ENCODE assay signal across 31 cellular contexts in genomic region chr4:4890574-4891260, GRCh38. TPM values are rescaled to one million over a fixed set of nuclear protein-coding genes. Genes with fewer than 3 reads are reported as not detected.
"Had no signal": no experiment of that assay in that cellular context is flagged by ENCODE, and none has a peak within 500 bp of the region (broad histone marks: within the 10 kb centered on the region; RNA-seq: fewer than 3 reads in every experiment).

No MANE protein-coding gene starts in this region.

- H3K27me3 ChIP-seq: thyroid gland had no signal

- H2AFZ ChIP-seq: neural progenitor cell, parathyroid adenoma had no signal

- H3K36me3 ChIP-seq: left lung, lower lobe of right lung, neural progenitor cell, neutrophil, thyroid gland, transverse colon, upper lobe of right lung had no signal

- DNase-seq: immature natural killer cell; islet precursor cell; left cardiac atrium; left lung; lower lobe of right lung; mammary epithelial cell; mesendoderm; naive B cell; natural killer cell; nephron progenitor cell; occipital lobe; retina; right cardiac atrium; stimulated activated CD4-positive, alpha-beta T cell treated with anti-CD3 and anti-CD28 coated beads, Interleukin-12 subunit alpha, Interleukin-12 subunit beta, amount 100 ng/mL, for 4 hours; stimulated activated CD4-positive, alpha-beta T cell treated with anti-CD3 and anti-CD28 coated beads, Interleukin-15, amount 100 ng/mL, for 24 hours; stimulated activated CD4-positive, alpha-beta T cell treated with anti-CD3 and anti-CD28 coated beads, Interleukin-2, amount 100 ng/mL, for 24 hours; stimulated activated CD4-positive, alpha-beta T cell treated with anti-CD3 and anti-CD28 coated beads, Interleukin-4, amount 100 ng/mL, for 4 hours; stimulated activated CD8-positive, alpha-beta memory T cell treated with anti-CD3 and anti-CD28 coated beads, Interleukin-4, amount 100 ng/mL, for 48 hours; stimulated activated naive CD4-positive, alpha-beta T cell treated with Interleukin-2 at 50 U/mL for 16 hours; stimulated activated naive CD8-positive, alpha-beta T cell treated with anti-CD3 and anti-CD28 coated beads, Interleukin-15, amount 100 ng/mL, for 72 hours; thyroid gland; transverse colon; upper lobe of right lung had no signal

- H3K9me3 ChIP-seq: left lung, lower lobe of right lung, neutrophil, thyroid gland, transverse colon, upper lobe of right lung had no signal

- H3K4me3 ChIP-seq: left lung, lower lobe of right lung, neural progenitor cell, skin epidermis, thyroid gland, transverse colon, upper lobe of right lung had no signal

- H3K4me2 ChIP-seq: neural progenitor cell had no signal

- H3K4me1 ChIP-seq: left lung, lower lobe of right lung, neural progenitor cell, parathyroid adenoma, thyroid gland, transverse colon, upper lobe of right lung had no signal

- H3K4me3 Mint-ChIP-seq: immature natural killer cell; mesothelial cell of epicardium; naive B cell; natural killer cell; nephron progenitor cell; neural progenitor cell; stimulated activated memory B cell treated with anti-CD40 and anti-IgM and Interleukin-4, amounts not matched to agents 10 μg/mL and 1 μg/mL and 100 μg/mL, for 72 hours; stimulated activated naive CD8-positive, alpha-beta T cell treated with anti-CD3 and anti-CD28 coated beads, Interleukin-15, amount 100 ng/mL, for 72 hours had no signal

- H3K27ac Mint-ChIP-seq: immature natural killer cell; mesothelial cell of epicardium; naive B cell; natural killer cell; nephron progenitor cell; neural progenitor cell; stimulated activated memory B cell treated with anti-CD40 and anti-IgM and Interleukin-4, amounts not matched to agents 10 μg/mL and 1 μg/mL and 100 μg/mL, for 72 hours; stimulated activated naive CD8-positive, alpha-beta T cell treated with anti-CD3 and anti-CD28 coated beads, Interleukin-15, amount 100 ng/mL, for 72 hours had no signal

- H3K4me1 Mint-ChIP-seq: immature natural killer cell; mesothelial cell of epicardium; natural killer cell; nephron progenitor cell; stimulated activated memory B cell treated with anti-CD40 and anti-IgM and Interleukin-4, amounts not matched to agents 10 μg/mL and 1 μg/mL and 100 μg/mL, for 72 hours; stimulated activated naive CD8-positive, alpha-beta T cell treated with anti-CD3 and anti-CD28 coated beads, Interleukin-15, amount 100 ng/mL, for 72 hours had no signal

- H3K36me3 Mint-ChIP-seq: mesothelial cell of epicardium; natural killer cell; neural progenitor cell; stimulated activated memory B cell treated with anti-CD40 and anti-IgM and Interleukin-4, amounts not matched to agents 10 μg/mL and 1 μg/mL and 100 μg/mL, for 72 hours had no signal

- H3K9ac ChIP-seq: neural progenitor cell, parathyroid adenoma had no signal

- H3K9me3 Mint-ChIP-seq: immature natural killer cell; mesothelial cell of epicardium; naive B cell; natural killer cell; nephron progenitor cell; neural progenitor cell; stimulated activated memory B cell treated with anti-CD40 and anti-IgM and Interleukin-4, amounts not matched to agents 10 μg/mL and 1 μg/mL and 100 μg/mL, for 72 hours; stimulated activated naive CD8-positive, alpha-beta T cell treated with anti-CD3 and anti-CD28 coated beads, Interleukin-15, amount 100 ng/mL, for 72 hours had no signal

- ATAC-seq: left cardiac atrium; left lung; natural killer cell; right cardiac atrium; sciatic nerve; stimulated activated memory B cell treated with anti-CD40 and anti-IgM and Interleukin-4, amounts not matched to agents 10 μg/mL and 1 μg/mL and 100 μg/mL, for 72 hours; stimulated activated naive CD8-positive, alpha-beta T cell treated with anti-CD3 and anti-CD28 coated beads, Interleukin-15, amount 100 ng/mL, for 72 hours had no signal

- H3K27ac ChIP-seq: left lung, lower lobe of right lung, neural progenitor cell, neutrophil, parathyroid adenoma, skin epidermis, thyroid gland, transverse colon, upper lobe of right lung had no signal

RNA-seq across cellular contexts. Expression of gene MSX1, which starts 31.3 kb away (rescaled TPM):
- total RNA-seq: mononuclear cell, natural killer cell had no signal
